Comparison of ENCODE assay signal across 8 cellular contexts in the genomic region with DNA sequence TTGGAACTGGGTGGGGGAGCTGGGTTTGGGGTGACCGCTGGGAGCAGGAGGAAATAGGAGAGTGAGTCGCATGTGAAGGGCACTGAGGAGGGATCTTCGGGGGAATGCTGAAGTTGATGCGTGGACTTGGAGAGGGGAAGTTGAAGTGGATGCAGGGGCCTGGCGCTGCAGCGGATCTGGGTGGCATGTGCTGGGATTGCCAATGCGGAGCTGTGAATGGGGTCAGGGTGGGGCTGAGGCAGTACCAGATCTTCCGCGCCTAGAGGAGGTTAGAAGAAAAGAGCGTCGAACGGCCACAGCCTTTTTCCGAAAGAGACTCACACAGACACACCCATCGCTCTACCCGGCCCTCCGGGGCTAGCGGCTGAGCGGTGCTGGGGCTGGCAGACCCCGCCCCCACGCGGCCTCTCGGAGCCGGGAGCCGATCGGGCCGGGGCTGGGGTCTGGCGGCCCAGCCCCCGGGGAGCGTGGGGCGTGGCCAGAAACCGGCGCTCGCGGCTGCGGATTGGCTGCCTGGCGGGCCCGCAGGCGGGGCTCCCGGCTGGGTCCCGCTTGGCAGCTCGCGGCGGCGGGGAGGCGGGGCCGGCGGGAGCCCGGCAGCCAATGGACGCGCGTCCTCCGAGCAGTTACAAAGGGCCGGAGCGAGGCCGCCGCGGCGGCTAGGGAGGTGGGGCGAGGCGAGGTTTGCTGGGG. TPM values are rescaled to one million over a fixed set of nuclear protein-coding genes. Genes with fewer than 3 reads are reported as not detected.
DNase-seq lines count a peak whose midpoint lies in the region; ATAC-seq and TF ChIP-seq lines count a peak whose summit lies in the region.

A gene (plus strand): TSS at position 655 of the 693 bp plus-strand sequence. CDS start 93 bp downstream, outside the sequence.

- no TSS peak for BruUV-seq in PC-3 (replicated peaks; lab: Mats Ljungman, UMichigan)

- DNase-seq in DMS 273 treated with DMSO at 0.1 percent for 48 hours (lab: John Stamatoyannopoulos, UW) (peak; percentile 64), PC-3 (peak; percentile 88), erythroblast (lab: John Stamatoyannopoulos, UW) (peak; percentile 94 to 97)
- DNase-seq in activated T-cell treated with anti-CD3 and anti-CD28 coated beads, Interleukin-2, amount 50 U/mL, for 24 hours = peak; percentile 96
- peak; percentile 92 for DNase-seq in stimulated activated CD8-positive, alpha-beta memory T cell treated with anti-CD3 and anti-CD28 coated beads, Interleukin-4, amount 100 ng/mL, for 48 hours

- H3K9me3 ChIP-seq in PC-3 (ENCODE audit: low read length) = no peaks in the 10 kb centered on the region
- no peaks in the 10 kb centered on the region for H3K9me3 ChIP-seq in mucosa of rectum (ENCODE audit: control insufficient read depth in 2 of 2, low read length in 2 of 2)

- ATAC-seq in GM21576 (IDR thresholded peaks at IDR 0.05; ENCODE audit: unreplicated experiment) = peak; percentile 84
- peak; percentile 85 for ATAC-seq in PC-3

- peak within 1 kb of the TSS; percentile 87 for H2AFZ ChIP-seq in PC-3 (ENCODE audit: low read length)

- H4K20me1 ChIP-seq in PC-3 (ENCODE audit: low read length) = peaks cover 26% of the 10 kb centered on the region

- CTCF ChIA-PET in PC-3 (lab: Charles Lee) = interaction anchor here (0.6 kb wide), 1 partner anchor 874 kb away, joined by 3 read pairs; no protein-coding TSS in a partner anchor

- H3K4me3 ChIP-seq in PC-3 (ENCODE audit: low read length) (peak within 1 kb of the TSS; percentile 75), mucosa of rectum (ENCODE audit: low read length in 2 of 2) (peak within 1 kb of the TSS; percentile 60 to 79)

- H3K4me2 ChIP-seq in PC-3 (ENCODE audit: low read length) = peak within 1 kb of the TSS; percentile 98

- no peak for TF ChIP-seq CTCF in PC-3 (conservative IDR thresholded peaks at IDR 0.05; ENCODE audit: low read depth, low read length)

- H3K27me3 Mint-ChIP-seq in IgD-negative memory B cell = no peaks in the 10 kb centered on the region
- H3K27me3 Mint-ChIP-seq in activated T-cell treated with anti-CD3 and anti-CD28 coated beads, Interleukin-2, amount 50 U/mL, for 24 hours = no peaks in the 10 kb centered on the region

- intact Hi-C loops in PC-3 (cut with micrococcal nuclease) = loop anchor here (2.0 kb wide), 2 partner anchors 36 to 54 kb away; no protein-coding TSS in a partner anchor

- H3K27me3 ChIP-seq in PC-3 (ENCODE audit: low read length) (no peaks in the 10 kb centered on the region), mucosa of rectum (ENCODE audit: control insufficient read depth in 2 of 2, insufficient read depth in 2 of 2, low read length in 2 of 2) (peaks cover 0 to 3% of the 10 kb centered on the region in 2 donors)

- H3K4me1 Mint-ChIP-seq in IgD-negative memory B cell = peaks cover 40 to 50% (median 43%) of the 10 kb centered on the region in 3 donors
- peaks cover 55% of the 10 kb centered on the region for H3K4me1 Mint-ChIP-seq in activated T-cell treated with anti-CD3 and anti-CD28 coated beads, Interleukin-2, amount 50 U/mL, for 24 hours (ENCODE audit: low read depth)

- H3K27ac ChIP-seq in PC-3 (ENCODE audit: low read length) (peak within 1 kb of the TSS; percentile 63), mucosa of rectum (ENCODE audit: low read depth in 2 of 2, low read length in 2 of 2) (peak within 1 kb of the TSS; percentile 81 to 86)

- H3K4me1 ChIP-seq in PC-3 (ENCODE audit: insufficient read depth, low read length) (peaks cover 13% of the 10 kb centered on the region), mucosa of rectum (ENCODE audit: control insufficient read depth in 2 of 2, insufficient read depth in 2 of 2, low read length in 2 of 2) (peaks cover 4 to 11% of the 10 kb centered on the region in 2 donors)

- TF ChIP-seq POLR2A in erythroblast (IDR thresholded peaks at IDR 0.05; ENCODE audit: low read length) = peak; percentile 72

- no peaks in the 10 kb centered on the region for H3F3A ChIP-seq in PC-3 (ENCODE audit: low read length, unreplicated experiment)

- peak within 1 kb of the TSS; percentile 76 for H3K9ac ChIP-seq in PC-3 (ENCODE audit: low read length)
- peak within 1 kb of the TSS; percentile 66 to 76 for H3K9ac ChIP-seq in mucosa of rectum (ENCODE audit: low read depth in 1 of 2, low read length in 2 of 2)

- peak within 1 kb of the TSS; percentile 56 to 80 (median 79) for H3K27ac Mint-ChIP-seq in IgD-negative memory B cell
- peak within 1 kb of the TSS; percentile 86 for H3K27ac Mint-ChIP-seq in activated T-cell treated with anti-CD3 and anti-CD28 coated beads, Interleukin-2, amount 50 U/mL, for 24 hours

- peaks cover 42% of the 10 kb centered on the region for H3K79me2 ChIP-seq in PC-3 (ENCODE audit: low read length)

- peak within 1 kb of the TSS; percentile 85 to 94 (median 90) for H3K4me3 Mint-ChIP-seq in IgD-negative memory B cell
- peak within 1 kb of the TSS; percentile 84 for H3K4me3 Mint-ChIP-seq in activated T-cell treated with anti-CD3 and anti-CD28 coated beads, Interleukin-2, amount 50 U/mL, for 24 hours

- H3K36me3 Mint-ChIP-seq in IgD-negative memory B cell = peaks cover 2% of the 10 kb centered on the region
- peaks cover 3% of the 10 kb centered on the region for H3K36me3 Mint-ChIP-seq in activated T-cell treated with anti-CD3 and anti-CD28 coated beads, Interleukin-2, amount 50 U/mL, for 24 hours (ENCODE audit: low read depth)

- H3K9me2 ChIP-seq in PC-3 (replicated peaks; ENCODE audit: low read length) = no peaks in the 10 kb centered on the region

- no peaks in the 10 kb centered on the region for H3K36me3 ChIP-seq in PC-3 (ENCODE audit: low read depth, low read length)
- H3K36me3 ChIP-seq in mucosa of rectum (ENCODE audit: control insufficient read depth in 2 of 2, insufficient read depth in 2 of 2, low read length in 2 of 2) = no peaks in the 10 kb centered on the region

- POLR2A ChIA-PET in PC-3 (lab: Charles Lee; ENCODE audit: unreplicated experiment) = interaction anchor here (0.5 to 0.6 kb wide), 3 partner anchors 10 to 107 kb away, joined by 3 to 6 read pairs (median 4); no protein-coding TSS in a partner anchor

- H3K9me3 Mint-ChIP-seq in IgD-negative memory B cell = no peaks in the 10 kb centered on the region
- no peaks in the 10 kb centered on the region for H3K9me3 Mint-ChIP-seq in activated T-cell treated with anti-CD3 and anti-CD28 coated beads, Interleukin-2, amount 50 U/mL, for 24 hours

RNA-seq across cellular contexts. Expression of the gene that starts here (rescaled TPM):
- polyA plus RNA-seq in IgD-negative memory B cell = 9.2 TPM
- total RNA-seq in PC-3 (2014; rRNA removed) = 9.5 and 13.2 TPM in 2 replicates

Comparison
In these comparisons a context has a peak if more than half of its experiments do, and no peak if none do; other contexts are left out.
1. Peak in every context shown above with its lines: DNase-seq, ATAC-seq, H3K4me3 ChIP-seq and H3K27ac ChIP-seq.